In the genomic region with DNA sequence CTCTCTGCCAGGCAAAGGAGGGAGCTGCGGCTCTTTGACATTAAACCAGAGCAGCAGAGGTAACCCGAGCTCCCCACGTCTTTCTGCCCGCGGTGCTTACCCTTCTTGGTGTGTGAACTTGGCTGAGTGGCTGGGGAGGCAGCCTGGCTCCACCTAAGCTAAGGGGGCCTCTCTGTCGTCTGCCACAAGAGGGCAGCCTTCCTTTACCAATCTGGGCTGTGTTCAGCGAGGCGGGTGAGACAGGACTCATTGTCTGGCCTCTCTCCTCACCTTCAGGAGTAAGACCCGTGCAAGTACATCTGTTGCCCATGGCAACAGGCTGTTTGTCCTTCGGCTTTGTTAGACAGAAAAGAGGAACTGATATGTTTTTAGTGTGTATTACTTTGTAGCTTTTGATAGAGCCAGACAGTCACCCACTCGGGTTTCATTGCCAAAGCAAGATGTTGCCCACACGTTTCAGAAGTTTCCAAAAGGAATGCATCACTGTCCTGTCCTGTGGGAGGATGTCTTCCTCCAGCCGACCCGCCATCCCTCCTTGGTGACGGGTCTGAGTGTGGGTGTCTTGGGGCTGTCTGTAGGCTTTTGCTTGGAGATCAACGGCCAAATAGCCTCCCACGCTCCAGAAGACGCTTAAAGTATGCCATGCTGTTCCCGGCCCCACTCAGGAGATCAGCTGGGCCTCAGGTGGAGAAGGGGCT, we compare ENCODE assay signal across 8 cellular contexts.
DNase-seq lines count a peak whose midpoint lies in the region; ATAC-seq lines count a peak whose summit lies in the region.

No MANE protein-coding gene starts in this region.

- DNase-seq in C1 segment of cervical spinal cord (lab: John Stamatoyannopoulos, UW) = peak in 13 of 14 donors; percentile 1 to 70 (median 46)
- peak; percentile 54 to 86 for DNase-seq in NCI-H526 (lab: John Stamatoyannopoulos, UW)
- peak; percentile 83 for DNase-seq in activated CD4-positive, alpha-beta T cell treated with anti-CD3 and anti-CD28 coated beads, Interleukin-2, amount 50 U/mL, for 4 hours
- peak; percentile 80 for DNase-seq in ecto neural progenitor cell (ENCODE audit: low spot score)
- peak; percentile 91 for DNase-seq in medulla oblongata (ENCODE audit: extremely low spot score)
- DNase-seq in stimulated activated CD8-positive, alpha-beta memory T cell treated with anti-CD3 and anti-CD28 coated beads, Interleukin-15, amount 100 ng/mL, for 48 hours (ENCODE audit: low read depth in 2 of 2) = peak; percentile 64 to 69

- peak; percentile 64 for ATAC-seq in GM19035 (IDR thresholded peaks at IDR 0.05; ENCODE audit: unreplicated experiment)
- ATAC-seq in HG03196 (IDR thresholded peaks at IDR 0.05; ENCODE audit: unreplicated experiment) = peak; percentile 51

Comparison
In these comparisons a context has a peak if more than half of its experiments do, and no peak if none do; other contexts are left out.
1. Peak in every context shown above with its lines: DNase-seq and ATAC-seq.